In genomic region chr17:47882695-47883588, GRCh38 we compare ENCODE assay signal across 16 cellular contexts. TPM values are rescaled to one million over a fixed set of nuclear protein-coding genes. Genes with fewer than 3 reads are reported as not detected.
A peak's percentile ranks its signal among the peaks of the same experiment; 100 is the strongest.
DNase-seq lines count a peak whose midpoint lies in the region; ATAC-seq, FAIRE-seq and TF ChIP-seq lines count a peak whose summit lies in the region.
"Had no signal": no experiment of that assay in that cellular context is flagged by ENCODE, and none has a peak within 500 bp of the region (broad histone marks: within the 10 kb centered on the region; RNA-seq: fewer than 3 reads in every experiment).

No MANE protein-coding gene starts in this region.

- peak overlapping the region; percentile 64 for H4K8ac ChIP-seq in mesenchymal stem cell (ENCODE audit: low read length)

- H3K79me1 ChIP-seq in mesenchymal stem cell (replicated peaks; ENCODE audit: low read length, poor library complexity, severe bottlenecking): no peaks in the 10 kb centered on the region

- DNase-seq in CD14-positive monocyte (ENCODE audit: low spot score) (no peak), mesenchymal stem cell (no peak), small intestine (peak; percentile 21), NCI-H2196 treated with DMSO at 0.1 percent for 48 hours (lab: John Stamatoyannopoulos, UW; ENCODE audit: unreplicated experiment) (no peak), GM19238 (ENCODE audit: insufficient read length, low spot score) (no peak), NCI-H774 (lab: John Stamatoyannopoulos, UW) (no peak)
- DNase-seq: activated CD4-positive, alpha-beta T cell treated with anti-CD3 and anti-CD28 coated beads for 1 hour; activated T-cell treated with anti-CD3 and anti-CD28 coated beads, Interleukin-2, amount 50 U/mL, for 1 hour; CD8-positive, alpha-beta T cell; NCI-H1694 treated with DMSO at 0.1 percent for 48 hours; NCI-H524 treated with DMSO at 0.1 percent for 48 hours; T-cell; thyroid gland had no signal

- peak overlapping the region in 1 of 2 experiments; percentile 14 for H2BK12ac ChIP-seq in mesenchymal stem cell (ENCODE audit: low read length in 2 of 2)

- H3K27ac ChIP-seq in VCaP: peak overlapping the region; percentile 65
- H3K27ac ChIP-seq in mesenchymal stem cell (ENCODE audit: low read length, poor library complexity, severe bottlenecking): no peak overlapping the region
- peak overlapping the region; percentile 12 to 85 for H3K27ac ChIP-seq in small intestine (ENCODE audit: low read depth in 1 of 2, low read length in 1 of 2)
- H3K27ac ChIP-seq: KMS-11 had no signal

- no peaks in the 10 kb centered on the region for H3K4me1 ChIP-seq in mesenchymal stem cell (ENCODE audit: control insufficient read depth, insufficient read depth, low read depth, low read length)
- peaks cover 0 to 9% of the 10 kb centered on the region in 2 donors for H3K4me1 ChIP-seq in small intestine (ENCODE audit: control insufficient read depth in 2 of 2, insufficient read depth in 1 of 2, low read depth in 1 of 2, low read length in 1 of 2)
- H3K4me1 ChIP-seq: thyroid gland had no signal

- no peak overlapping the region for H3K18ac ChIP-seq in mesenchymal stem cell (ENCODE audit: low read depth in 1 of 2, low read length in 2 of 2)

- H3K4ac ChIP-seq in mesenchymal stem cell (ENCODE audit: low read depth in 1 of 2, low read length in 2 of 2): no peak overlapping the region

- FAIRE-seq in small intestine (lab: Jason Lieb, UNC): no peak

- H3K4me3 ChIP-seq in mesenchymal stem cell (ENCODE audit: insufficient read depth in 1 of 2, low read depth in 1 of 2, low read length in 2 of 2) (peak overlapping the region in 1 of 2 experiments; percentile 67), small intestine (ENCODE audit: low read depth in 1 of 2, low read length in 2 of 2) (no peak overlapping the region)
- H3K4me3 ChIP-seq: thyroid gland had no signal

- no peak overlapping the region for H2BK120ac ChIP-seq in mesenchymal stem cell (ENCODE audit: low read depth, low read length)

- peaks cover 17% of the 10 kb centered on the region for H3K4me1 Mint-ChIP-seq in CD14-positive monocyte

- H3K14ac ChIP-seq in mesenchymal stem cell (ENCODE audit: low read length in 2 of 2): no peak overlapping the region

- peak overlapping the region; percentile 67 for H4K91ac ChIP-seq in mesenchymal stem cell (ENCODE audit: low read length)

- H3K4me3 Mint-ChIP-seq in CD14-positive monocyte: peak overlapping the region; percentile 72 to 82
- H3K4me3 Mint-ChIP-seq: CD8-positive, alpha-beta T cell had no signal

- H3K4me2 ChIP-seq in mesenchymal stem cell (ENCODE audit: low read length, poor library complexity, severe bottlenecking): no peak overlapping the region
- H3K4me2 ChIP-seq: KMS-11 had no signal

- peak overlapping the region; percentile 58 for H3K9ac ChIP-seq in mesenchymal stem cell (ENCODE audit: low read length)
- H3K9ac ChIP-seq: KMS-11 had no signal

- H2BK5ac ChIP-seq in mesenchymal stem cell (ENCODE audit: low read depth, low read length, poor library complexity, severe bottlenecking): no peak overlapping the region

- H3K9me3 Mint-ChIP-seq in CD14-positive monocyte: no peaks in the 10 kb centered on the region
- H3K9me3 Mint-ChIP-seq: CD8-positive, alpha-beta T cell; T-cell had no signal

- H3K36me3 Mint-ChIP-seq in CD14-positive monocyte: no peaks in the 10 kb centered on the region
- H3K36me3 Mint-ChIP-seq: CD8-positive, alpha-beta T cell; T-cell had no signal

- TF ChIP-seq CTCF in CD14-positive monocyte (IDR thresholded peaks at IDR 0.05) (no peak), VCaP (conservative IDR thresholded peaks at IDR 0.05) (no peak)

- H3K23ac ChIP-seq in mesenchymal stem cell (ENCODE audit: low read length in 2 of 2): no peak overlapping the region

- H3K27me3 Mint-ChIP-seq in CD14-positive monocyte (ENCODE audit: low read depth in 3 of 3): peaks cover 7 to 21% (median 9%) of the 10 kb centered on the region in 3 donors

- no peak overlapping the region for H2AFZ ChIP-seq in mesenchymal stem cell (ENCODE audit: low read depth, low read length)

- intact Hi-C loops in CD14-positive monocyte (cut with micrococcal nuclease): no loop called here

- H3K27me3 ChIP-seq in mesenchymal stem cell (ENCODE audit: control insufficient read depth in 1 of 2, insufficient read depth in 1 of 2, low read length in 2 of 2): peaks cover 0 to 66% of the 10 kb centered on the region in 2 experiments
- H3K27me3 ChIP-seq in small intestine (ENCODE audit: control insufficient read depth in 2 of 2, insufficient read depth in 2 of 2, low read length in 2 of 2): no peaks in the 10 kb centered on the region
- H3K27me3 ChIP-seq: thyroid gland had no signal

- 96% methylated on average over 8 of the region's 9 CpGs for WGBS in mesenchymal stem cell
- WGBS in small intestine, 3 donors: 62 to 76% (median 70%) methylated on average over 9 of the region's 9 CpGs

- H3K9me3 ChIP-seq in mesenchymal stem cell (ENCODE audit: control insufficient read depth, low read length) (no peaks in the 10 kb centered on the region), small intestine (ENCODE audit: control insufficient read depth, low read depth) (no peaks in the 10 kb centered on the region)
- H3K9me3 ChIP-seq: thyroid gland had no signal

- no peak overlapping the region for H2AK5ac ChIP-seq in mesenchymal stem cell (ENCODE audit: low read length, severe bottlenecking)

- no peak overlapping the region for H2BK15ac ChIP-seq in mesenchymal stem cell (ENCODE audit: low read depth, poor library complexity, severe bottlenecking)

- H3K27ac Mint-ChIP-seq in CD14-positive monocyte: peak overlapping the region in 3 of 7 donors; percentile 48 to 72 (median 53)
- H3K27ac Mint-ChIP-seq: CD8-positive, alpha-beta T cell; T-cell had no signal

- ATAC-seq in GM21528 (IDR thresholded peaks at IDR 0.05; ENCODE audit: low FRiP score, unreplicated experiment): no peak
- ATAC-seq: CD8-positive, alpha-beta T cell; T-cell had no signal

- H3K36me3 ChIP-seq in mesenchymal stem cell (ENCODE audit: control insufficient read depth in 1 of 2, insufficient read depth in 2 of 2, low read depth in 1 of 2, low read length in 2 of 2): no peaks in the 10 kb centered on the region
- no peaks in the 10 kb centered on the region for H3K36me3 ChIP-seq in small intestine (ENCODE audit: control insufficient read depth in 2 of 2, insufficient read depth in 2 of 2, low read length in 2 of 2)
- H3K36me3 ChIP-seq: thyroid gland had no signal

RNA-seq across cellular contexts. Expression of gene SP2, which starts 13.1 kb away (rescaled TPM):
- polyA plus RNA-seq in CD14-positive monocyte (1 to 10 TPM; 3.1 to 6.8 TPM), small intestine (10 to 100 TPM in 2 of 3 donors, 1 to 10 TPM in 1; 8.7 to 13.6 (median 11.6) TPM)
- polyA plus RNA-seq in mesenchymal stem cell (2013, experiment 1 of 2): 25.4 TPM
- polyA plus RNA-seq in mesenchymal stem cell (2013, experiment 2 of 2): 26.2 TPM

RNA-seq across cellular contexts. Expression of gene SP6, which starts 32.0 kb away (rescaled TPM):
- polyA plus RNA-seq in CD14-positive monocyte: under 1 TPM in 1 of 2 donors, not detected in 1; 0.06 TPM
- polyA plus RNA-seq in mesenchymal stem cell (2013, experiment 1 of 2): 0.01 TPM
- polyA plus RNA-seq in mesenchymal stem cell (2013, experiment 2 of 2): 0.03 TPM
- polyA plus RNA-seq in small intestine: 1 to 10 TPM; 1.6 to 3.8 (median 2.5) TPM

RNA-seq across cellular contexts. Expression of gene SCRN2, which starts 41.9 kb away (rescaled TPM):
- polyA plus RNA-seq in CD14-positive monocyte (10 to 100 TPM; 13.2 to 14.5 TPM), small intestine (100 to 1,000 TPM in 1 of 3 donors, 10 to 100 TPM in 2; 46.0 to 127 (median 81.3) TPM)
- polyA plus RNA-seq in mesenchymal stem cell (2013, experiment 1 of 2): 20.3 TPM
- 18.3 TPM for polyA plus RNA-seq in mesenchymal stem cell (2013, experiment 2 of 2)

RNA-seq across cellular contexts. Expression of gene LRRC46, which starts 51.5 kb away (rescaled TPM):
- under 1 TPM; 0.12 to 0.22 TPM for polyA plus RNA-seq in CD14-positive monocyte
- polyA plus RNA-seq in mesenchymal stem cell (2013, experiment 1 of 2): 0.30 TPM
- polyA plus RNA-seq in mesenchymal stem cell (2013, experiment 2 of 2): 0.36 TPM
- polyA plus RNA-seq in small intestine: under 1 TPM; 0.22 to 0.54 (median 0.25) TPM

RNA-seq across cellular contexts. Expression of gene MRPL10, which starts 51.6 kb away (rescaled TPM):
- polyA plus RNA-seq in CD14-positive monocyte: 10 to 100 TPM; 32.6 to 32.7 TPM
- polyA plus RNA-seq in mesenchymal stem cell (2013, experiment 1 of 2): 46.1 TPM
- polyA plus RNA-seq in mesenchymal stem cell (2013, experiment 2 of 2): 47.7 TPM
- 10 to 100 TPM; 47.0 to 54.1 (median 48.4) TPM for polyA plus RNA-seq in small intestine
